In the genomic region with DNA sequence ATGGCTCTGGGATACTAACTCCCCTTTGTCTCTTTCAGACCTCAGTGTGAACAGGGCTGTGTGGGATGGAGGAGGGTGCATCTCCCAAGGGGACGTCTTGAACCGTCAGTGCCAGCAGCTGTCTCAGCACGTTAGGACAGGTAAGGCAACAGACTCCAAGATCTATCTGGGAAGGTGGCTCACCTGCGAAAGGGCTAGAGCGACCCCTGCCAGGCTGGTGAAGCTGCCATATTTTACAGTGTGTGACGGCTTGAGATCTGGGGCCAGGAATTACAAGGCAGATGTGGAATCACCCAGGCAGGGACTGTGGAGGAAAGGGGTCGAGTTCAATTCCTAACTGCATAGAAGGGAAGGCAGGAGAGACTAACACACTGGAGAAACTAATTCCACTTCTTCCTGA, we compare ENCODE assay signal across 31 cellular contexts. TPM values are rescaled to one million over a fixed set of nuclear protein-coding genes. Genes with fewer than 3 reads are reported as not detected.
DNase-seq lines count a peak whose midpoint lies in the region; ATAC-seq, FAIRE-seq and TF ChIP-seq lines count a peak whose summit lies in the region.
"Had no signal": no experiment of that assay in that cellular context is flagged by ENCODE, and none has a peak within 500 bp of the region (broad histone marks: within the 10 kb centered on the region; RNA-seq: fewer than 3 reads in every experiment).

No MANE protein-coding gene starts in this region.

- H3K27me3 ChIP-seq in GM12878 (replicated peaks in 1 of 2; ENCODE audit: control insufficient read depth in 2 of 2, insufficient read depth in 2 of 2, low read length in 1 of 2): no peaks in the 10 kb centered on the region
- H3K27me3 ChIP-seq: gastroesophageal sphincter, tibial nerve had no signal

- TF ChIP-seq CTCF in GM12872 (IDR thresholded peaks at IDR 0.05; ENCODE audit: insufficient read depth, low read depth, low read length): 0 out of 3 replicates have a peak, but pooled peaks have one; percentile 15
- TF ChIP-seq CTCF in GM12878 (IDR thresholded peaks at IDR 0.05 in 2 of 3, conservative IDR thresholded peaks at IDR 0.05 in 1 of 3; ENCODE audit: control insufficient read depth in 2 of 3, extremely low read depth in 1 of 3, insufficient read depth in 1 of 3, low read depth in 3 of 3, low read length in 3 of 3): peak in 2 of 3 experiments; percentile 18 to 39; a peak in 3 of 6 replicates
- TF ChIP-seq CTCF in GM20000 (IDR thresholded peaks at IDR 0.05; ENCODE audit: extremely low read depth, missing control alignments): no peak

- TF ChIP-seq POLR2A in GM12878 (IDR thresholded peaks at IDR 0.05; ENCODE audit: low read depth, low read length): no peak

- BruUV-seq in GM12878 (replicated peaks; lab: Mats Ljungman, UMichigan): no TSS peak

- TF ChIP-seq RAD21 in Ishikawa (IDR thresholded peaks at IDR 0.05; ENCODE audit: low read depth): peak; percentile 13; the same call in 1 of the 2 replicates
- TF ChIP-seq RAD21 in GM12878 (IDR thresholded peaks at IDR 0.05; ENCODE audit: insufficient read depth, low read depth, low read length): peak; percentile 48

- no peaks in the 10 kb centered on the region for H3K36me3 ChIP-seq in GM12878 (ENCODE audit: control insufficient read depth in 2 of 2, insufficient read depth in 2 of 2, low read length in 1 of 2)
- H3K36me3 ChIP-seq: esophagus squamous epithelium, gastroesophageal sphincter, tibial nerve had no signal

- H3K9me3 ChIP-seq in GM12878 (replicated peaks; ENCODE audit: control insufficient read depth, insufficient read depth, low read length): no peaks in the 10 kb centered on the region; the same call in 2 of the 3 replicates
- H3K9me3 ChIP-seq: esophagus squamous epithelium, gastroesophageal sphincter, tibial nerve had no signal

- H3K9ac ChIP-seq in GM12878 (ENCODE audit: control insufficient read depth, insufficient read depth, low read length): no peak overlapping the region

- ATAC-seq in GM12878: no peak
- no peak for ATAC-seq in sciatic nerve
- ATAC-seq: activated CD4-positive, CD25-positive, alpha-beta regulatory T cell treated with anti-CD3 and anti-CD28 coated beads, Interleukin-2, amount 50 U/mL, for 24 hours; activated T-cell treated with anti-CD3 and anti-CD28 coated beads, Interleukin-2, amount 50 U/mL, for 4 hours; gastroesophageal sphincter; left cardiac atrium; natural killer cell; stimulated activated naive CD8-positive, alpha-beta T cell treated with anti-CD3 and anti-CD28 coated beads, Interleukin-15, amount 100 ng/mL, for 72 hours had no signal

- RAD21 ChIA-PET in GM12878 (lab: Charles Lee; ENCODE audit: unreplicated experiment): interaction anchor here (0.7 kb wide), 1 partner anchor 9 kb away, joined by 4 read pairs; no protein-coding TSS in a partner anchor

- H4K20me1 ChIP-seq in GM12878 (ENCODE audit: control insufficient read depth, insufficient read depth): no peaks in the 10 kb centered on the region

- no peak overlapping the region for H3K4me2 ChIP-seq in GM12878 (ENCODE audit: control insufficient read depth, insufficient read depth)

- intact Hi-C loops in GM12878 (cut with micrococcal nuclease; ENCODE audit: unreplicated experiment): no loop called here
- intact Hi-C loops in sciatic nerve (cut with DNase I): no loop called here

- 24% methylated on average over 7 of the region's 7 CpGs for WGBS in GM12878 (ENCODE audit: insufficient coverage, insufficient replicate concordance, low lambda C conversion rate, missing lambda C conversion rate)

- H3K4me3 ChIP-seq in GM12878: no peak overlapping the region
- H3K4me3 ChIP-seq: esophagus squamous epithelium, gastroesophageal sphincter, tibial nerve had no signal

- FAIRE-seq in GM12878 (lab: Jason Lieb, UNC): no peak
- FAIRE-seq: astrocyte, G401.6, GM12892 had no signal

- CTCF ChIA-PET in GM12878 (lab: Yijun Ruan, JAX): no interaction called here

- SMC1A ChIA-PET in GM12878 (lab: Charles Lee; ENCODE audit: uncharacterized antibody, unreplicated experiment): no interaction called here

- no peak for DNase-seq in GM12878 (ENCODE audit: low read depth, low spot score)
- DNase-seq in islet precursor cell: peak; percentile 65
- no peak for DNase-seq in sciatic nerve (ENCODE audit: low spot score)
- DNase-seq in NCI-H774 (lab: John Stamatoyannopoulos, UW): no peak
- DNase-seq in GM20000 (ENCODE audit: low spot score): no peak
- no peak for DNase-seq in GF-D8 (lab: John Stamatoyannopoulos, UW)
- DNase-seq: activated CD8-positive, alpha-beta memory T cell treated with anti-CD3 and anti-CD28 coated beads for 24 hours; activated naive CD4-positive, alpha-beta T cell treated with anti-CD3 and anti-CD28 coated beads, Interleukin-2, amount 10 ng/mL, durations not matched to agents 7 days and 5 days; activated T-cell treated with anti-CD3 and anti-CD28 coated beads, Interleukin-2, amount 50 U/mL, for 4 hours; cerebellar nuclear complex; effector CD4-positive, alpha-beta T cell; esophagus squamous epithelium; left cardiac atrium; natural killer cell; NCI-H1436; NCI-H510A treated with DMSO at 0.1 percent for 48 hours; stimulated activated CD4-positive, alpha-beta T cell treated with anti-CD3 and anti-CD28 coated beads, Interleukin-12 subunit alpha, Interleukin-12 subunit beta, amount 100 ng/mL, for 4 hours; stimulated activated naive CD8-positive, alpha-beta T cell treated with anti-CD3 and anti-CD28 coated beads, Interleukin-15, amount 100 ng/mL, for 72 hours; T1000 had no signal

- no peak overlapping the region for H2AFZ ChIP-seq in GM12878 (ENCODE audit: control insufficient read depth, low read depth, low read length)

- H3K27ac ChIP-seq in GM12878 (ENCODE audit: control insufficient read depth, insufficient read depth): no peak overlapping the region
- H3K27ac ChIP-seq: esophagus squamous epithelium, gastroesophageal sphincter, tibial nerve had no signal

- in situ Hi-C loops in GM12878 (cut with MboI): no loop called here

- H3K4me1 ChIP-seq in GM12878 (ENCODE audit: control insufficient read depth, insufficient read depth, low read length): no peaks in the 10 kb centered on the region
- H3K4me1 ChIP-seq: esophagus squamous epithelium, gastroesophageal sphincter, tibial nerve had no signal

- TF ChIP-seq EP300 in Ishikawa (IDR thresholded peaks at IDR 0.05; ENCODE audit: borderline replicate concordance): no peak
- TF ChIP-seq EP300 in GM12878 (IDR thresholded peaks at IDR 0.05; ENCODE audit: borderline replicate concordance in 1 of 2, control insufficient read depth in 1 of 2, low read depth in 2 of 2, low read length in 2 of 2): no peak

- POLR2A ChIA-PET in GM12878 (lab: Charles Lee): no interaction called here

- no peaks in the 10 kb centered on the region for H3K79me2 ChIP-seq in GM12878 (ENCODE audit: control insufficient read depth, insufficient read depth, low read length)

TF ChIP-seq in Ishikawa, 13 proteins besides CTCF, POLR2A, EP300 and RAD21:
- no peak for TF ChIP-seq TCF12 (IDR thresholded peaks at IDR 0.05; ENCODE audit: low read depth)
- TF ChIP-seq, protein P1, sequence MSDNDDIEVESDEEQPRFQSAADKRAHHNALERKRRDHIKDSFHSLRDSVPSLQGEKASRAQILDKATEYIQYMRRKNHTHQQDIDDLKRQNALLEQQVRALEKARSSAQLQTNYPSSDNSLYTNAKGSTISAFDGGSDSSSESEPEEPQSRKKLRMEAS (IDR thresholded peaks at IDR 0.05): no peak
- TF ChIP-seq FOXM1 (IDR thresholded peaks at IDR 0.05; ENCODE audit: borderline replicate concordance, low read depth): no peak

TF ChIP-seq in GM12878, 131 proteins besides CTCF, POLR2A, EP300 and RAD21:
- TF ChIP-seq GABPA (IDR thresholded peaks at IDR 0.05; ENCODE audit: low read depth): no peak
- TF ChIP-seq SMC3 (IDR thresholded peaks at IDR 0.05; ENCODE audit: borderline replicate concordance, low read length): peak; percentile 37; the same call in 1 of the 2 replicates

RNA-seq across cellular contexts. Expression of a gene that starts 11.2 kb away (rescaled TPM):
- not detected in 2 replicates for total RNA-seq in GM12878 (2013; cell fraction: nucleolus; rRNA removed)
- not detected in 2 replicates for total RNA-seq in GM12878 (2014; rRNA removed)
- not detected in 2 replicates for total RNA-seq in GM12878 (2014; rRNA removed; fragmentation: Illumina TruSeq; extraction: Trizol)
- total RNA-seq in GM12878 (2021): not detected in 2 replicates
- 0.01 TPM for polyA plus RNA-seq in GM12878 (2011; ENCODE audit: low read depth)
- under 0.01 TPM in 2 replicates for polyA plus RNA-seq in GM12878 (2011; rRNA removed)
- polyA plus RNA-seq in GM12878 (2011; cell fraction: cytosol; rRNA removed): under 0.01 and 0.03 TPM in 2 replicates
- polyA plus RNA-seq in GM12878 (2011; cell fraction: nucleus; rRNA removed): 0.01 TPM in 1 of 2 replicates, not detected in the other
- polyA plus RNA-seq in GM12878 (2012): not detected in 2 replicates
- polyA plus RNA-seq in GM12878 (2014; fragmentation: Illumina TruSeq; extraction: Trizol): under 0.01 and 0.02 TPM in 2 replicates
- polyA plus RNA-seq in GM12878 (2014; fragmentation: Nextera tagmentation; extraction: Ambion mirVana): not detected
- not detected in 2 replicates for polyA plus RNA-seq in GM12878 (2014; rRNA removed)
- not detected for polyA plus RNA-seq in GM12878 (2016; fragmentation: Nextera tagmentation; extraction: Ambion mirVana)
- polyA minus RNA-seq in GM12878 (2011; rRNA and poly(A)+ RNA removed): under 0.01 and 0.05 TPM in 2 replicates
- polyA minus RNA-seq in GM12878 (2011; cell fraction: cytosol; rRNA and poly(A)+ RNA removed): not detected in 2 replicates
- polyA minus RNA-seq in GM12878 (2011; cell fraction: nucleus; rRNA and poly(A)+ RNA removed): under 0.01 TPM in 1 of 2 replicates, not detected in the other
- total RNA-seq in sciatic nerve: not detected
- total RNA-seq: activated T-cell treated with anti-CD3 and anti-CD28 coated beads, Interleukin-2, amount 50 U/mL, for 4 hours; astrocyte; CD4-positive, alpha-beta T cell; esophagus squamous epithelium; left cardiac atrium; M059J; mesothelial cell of epicardium; natural killer cell; osteocyte; tibial nerve had no signal

RNA-seq across cellular contexts. Expression of a gene that starts 54.2 kb away (rescaled TPM):
- 63.4 and 67.9 TPM in 2 replicates for total RNA-seq in GM12878 (2013; cell fraction: nucleolus; rRNA removed)
- total RNA-seq in GM12878 (2014; rRNA removed): 14.1 and 16.2 TPM in 2 replicates
- total RNA-seq in GM12878 (2014; rRNA removed; fragmentation: Illumina TruSeq; extraction: Trizol): 12.3 and 12.7 TPM in 2 replicates
- total RNA-seq in GM12878 (2021): 33.8 and 37.5 TPM in 2 replicates
- 10.6 TPM for polyA plus RNA-seq in GM12878 (2011; ENCODE audit: low read depth)
- 9.6 and 10.8 TPM in 2 replicates for polyA plus RNA-seq in GM12878 (2011; rRNA removed)
- polyA plus RNA-seq in GM12878 (2011; cell fraction: cytosol; rRNA removed): 7.9 and 8.0 TPM in 2 replicates
- 16.6 and 28.9 TPM in 2 replicates for polyA plus RNA-seq in GM12878 (2011; cell fraction: nucleus; rRNA removed)
- 17.9 and 29.2 TPM in 2 replicates for polyA plus RNA-seq in GM12878 (2012)
- polyA plus RNA-seq in GM12878 (2014; fragmentation: Illumina TruSeq; extraction: Trizol): 19.5 and 19.8 TPM in 2 replicates
- polyA plus RNA-seq in GM12878 (2014; fragmentation: Nextera tagmentation; extraction: Ambion mirVana): 1 to 10 TPM; 3.2 to 8.3 TPM
- 19.1 and 20.7 TPM in 2 replicates for polyA plus RNA-seq in GM12878 (2014; rRNA removed)
- 10 to 100 TPM; 10.3 to 10.8 TPM for polyA plus RNA-seq in GM12878 (2016; fragmentation: Nextera tagmentation; extraction: Ambion mirVana)
- polyA minus RNA-seq in GM12878 (2011; rRNA and poly(A)+ RNA removed): 23.3 and 43.7 TPM in 2 replicates
- polyA minus RNA-seq in GM12878 (2011; cell fraction: cytosol; rRNA and poly(A)+ RNA removed): 9.8 and 12.2 TPM in 2 replicates
- polyA minus RNA-seq in GM12878 (2011; cell fraction: nucleus; rRNA and poly(A)+ RNA removed): 11.4 and 24.9 TPM in 2 replicates
- 47.1 TPM for total RNA-seq in sciatic nerve
